26 cellular contexts compared by ENCODE assay signal in genomic region chr1:195430826-195431225, GRCh38.
"Had no signal": no experiment of that assay in that cellular context is flagged by ENCODE, and none has a peak within 500 bp of the region (broad histone marks: within the 10 kb centered on the region; RNA-seq: fewer than 3 reads in every experiment).

No MANE protein-coding gene starts in this region.

- H3K79me2 ChIP-seq: parathyroid adenoma had no signal

- H3K4me3 ChIP-seq: neural progenitor cell, ovary, psoas muscle, skin epidermis, smooth muscle cell, spleen, stomach, thoracic aorta, thyroid gland, tibial nerve, upper lobe of left lung, vagina had no signal

- H3K4me2 ChIP-seq: neural progenitor cell, smooth muscle cell had no signal

- ATAC-seq: natural killer cell; psoas muscle; right cardiac atrium; sciatic nerve; stimulated activated effector memory CD8-positive, alpha-beta T cell treated with anti-CD3 and anti-CD28 coated beads, Interleukin-12 subunit alpha, Interleukin-12 subunit beta, amount 100 ng/mL, for 72 hours; stimulated activated naive B cell treated with anti-CD40 and anti-IgM and Interleukin-4, amounts not matched to agents 10 μg/mL and 1 μg/mL and 100 μg/mL, for 72 hours had no signal

- H3K9me3 ChIP-seq: ovary, psoas muscle, spleen, stomach, thoracic aorta, thyroid gland, tibial nerve, upper lobe of left lung, vagina had no signal

- DNase-seq: natural killer cell; occipital lobe; ovary; posterior cingulate gyrus; psoas muscle; right cardiac atrium; spleen; stimulated activated CD4-positive, alpha-beta T cell treated with anti-CD3 and anti-CD28 coated beads, Interleukin-12 subunit alpha, Interleukin-12 subunit beta, amount 100 ng/mL, for 4 hours; stimulated activated CD4-positive, alpha-beta T cell treated with anti-CD3 and anti-CD28 coated beads, Interleukin-1b, Interleukin-23, amount 100 ng/mL, for 48 hours; stimulated activated CD4-positive, alpha-beta T cell treated with anti-CD3 and anti-CD28 coated beads, Interleukin-4, amount 100 ng/mL, for 24 hours; stimulated activated naive B cell treated with anti-CD40 and anti-IgM and Interleukin-4, amounts not matched to agents 10 μg/mL and 1 μg/mL and 100 μg/mL, for 72 hours; stimulated activated naive CD4-positive, alpha-beta T cell treated with Interleukin-2 at 50 U/mL for 16 hours; stomach; thyroid gland; trophoblast cell; upper lobe of left lung had no signal

- H3K36me3 ChIP-seq: neural progenitor cell, ovary, spleen, stomach, thoracic aorta, thyroid gland, tibial nerve, upper lobe of left lung, vagina had no signal

- H3K4me1 ChIP-seq: neural progenitor cell, parathyroid adenoma, psoas muscle, spleen, stomach, thyroid gland, tibial nerve, upper lobe of left lung, vagina had no signal

- H3K27me3 ChIP-seq: neural progenitor cell, ovary, spleen, stomach, thyroid gland, tibial nerve, upper lobe of left lung, vagina had no signal

- H3K9ac ChIP-seq: neural progenitor cell, parathyroid adenoma had no signal

- FAIRE-seq: urothelium cell line had no signal

- H2AFZ ChIP-seq: neural progenitor cell, parathyroid adenoma had no signal

- H3K27ac ChIP-seq: neural progenitor cell, ovary, parathyroid adenoma, psoas muscle, skin epidermis, spleen, stomach, thoracic aorta, thyroid gland, tibial nerve, upper lobe of left lung, vagina had no signal
